Comparison of ENCODE assay signal across 20 cellular contexts in genomic region chr4:39133623-39134022, GRCh38. TPM values are rescaled to one million over a fixed set of nuclear protein-coding genes. Genes with fewer than 3 reads are reported as not detected.
DNase-seq lines count a peak whose midpoint lies in the region; ATAC-seq, FAIRE-seq and TF ChIP-seq lines count a peak whose summit lies in the region.
"Had no signal": no experiment of that assay in that cellular context is flagged by ENCODE, and none has a peak within 500 bp of the region (broad histone marks: within the 10 kb centered on the region; RNA-seq: fewer than 3 reads in every experiment).

No MANE protein-coding gene starts in this region.

- no peak overlapping the region for H2AFZ ChIP-seq in K562 (ENCODE audit: low read depth, low read length)
- H2AFZ ChIP-seq in SK-N-SH (ENCODE audit: low read depth), result no peak overlapping the region

- H3K4me3 ChIP-seq in K562 (no peak overlapping the region), SK-N-SH (ENCODE audit: low read depth in 2 of 2, low read length in 1 of 2) (no peak overlapping the region)
- H3K4me3 ChIP-seq: BLaER1 had no signal

- H3K27ac Mint-ChIP-seq in activated naive CD4-positive, alpha-beta T cell treated with anti-CD3 and anti-CD28 coated beads, Interleukin-2, amount 10 ng/mL, durations not matched to agents 7 days and 5 days, result peak overlapping the region; percentile 68
- no peak overlapping the region for H3K27ac Mint-ChIP-seq in activated naive CD4-positive, alpha-beta T cell treated with anti-CD3 and anti-CD28 coated beads, Interleukin-2, amount 50 U/mL, for 72 hours
- H3K27ac Mint-ChIP-seq: B cell; CD4-positive, CD25-positive, alpha-beta regulatory T cell; CD8-positive, alpha-beta T cell had no signal

- H3K4me1 ChIP-seq in K562 (replicated peaks in 1 of 2; ENCODE audit: control insufficient read depth in 2 of 2, insufficient read depth in 2 of 2, low read length in 2 of 2) (peaks cover 0 to 2% of the 10 kb centered on the region in 2 experiments; a peak in 1 of 5 replicates), SK-N-SH (ENCODE audit: control insufficient read depth in 1 of 2, insufficient read depth in 2 of 2, low read depth in 1 of 2, low read length in 1 of 2) (peaks cover 0 to 7% of the 10 kb centered on the region in 2 experiments; a peak in 1 of 4 replicates)

- H3K4me2 ChIP-seq in K562 (ENCODE audit: insufficient read depth, low read length) (no peak overlapping the region), SK-N-SH (no peak overlapping the region)
- H3K4me2 ChIP-seq: BLaER1 had no signal

- H3K27ac ChIP-seq in VCaP (peak overlapping the region; percentile 80), K562 (ENCODE audit: extremely low read depth, low read depth, low read length) (no peak overlapping the region), SK-N-SH (ENCODE audit: low read depth in 2 of 2, low read length in 1 of 2) (no peak overlapping the region)
- H3K27ac ChIP-seq: 22Rv1, BLaER1, C4-2B had no signal

- H3K9me2 ChIP-seq in SK-N-SH, result no peaks in the 10 kb centered on the region

- H3K4me3 Mint-ChIP-seq in activated naive CD4-positive, alpha-beta T cell treated with anti-CD3 and anti-CD28 coated beads, Interleukin-2, amount 10 ng/mL, durations not matched to agents 7 days and 5 days, result no peak overlapping the region
- H3K4me3 Mint-ChIP-seq: B cell; CD4-positive, CD25-positive, alpha-beta regulatory T cell; CD8-positive, alpha-beta T cell had no signal

- 60% methylated on average over 3 of the region's 3 CpGs for WGBS in K562 (ENCODE audit: insufficient coverage, low coverage, missing lambda C conversion rate)
- WGBS in SK-N-SH (ENCODE audit: low lambda C conversion rate), result 98% methylated on average over 3 of the region's 3 CpGs

- ATAC-seq in activated naive CD4-positive, alpha-beta T cell treated with anti-CD3 and anti-CD28 coated beads, Interleukin-2, amount 50 U/mL, for 72 hours, result no peak
- no peak for ATAC-seq in K562
- ATAC-seq: CD8-positive, alpha-beta T cell had no signal

- peaks cover 16% of the 10 kb centered on the region for H3K36me3 Mint-ChIP-seq in activated naive CD4-positive, alpha-beta T cell treated with anti-CD3 and anti-CD28 coated beads, Interleukin-2, amount 10 ng/mL, durations not matched to agents 7 days and 5 days
- no peaks in the 10 kb centered on the region for H3K36me3 Mint-ChIP-seq in activated naive CD4-positive, alpha-beta T cell treated with anti-CD3 and anti-CD28 coated beads, Interleukin-2, amount 50 U/mL, for 72 hours

- intact Hi-C loops in K562 (cut with micrococcal nuclease), result loop anchor here (2.0 to 10.0 kb wide), 2 partner anchors 89 to 1069 kb away; no protein-coding TSS in a partner anchor

- in situ Hi-C loops in K562 (cut with MboI), result loop anchor here (25.0 kb wide), 1 partner anchor 1071 kb away; no protein-coding TSS in a partner anchor

- H3K36me3 ChIP-seq in K562 (ENCODE audit: control insufficient read depth, insufficient read depth, low read length), result no peaks in the 10 kb centered on the region
- H3K36me3 ChIP-seq in SK-N-SH (replicated peaks in 1 of 2; ENCODE audit: control insufficient read depth in 1 of 2, insufficient read depth in 2 of 2, low read length in 1 of 2), result peaks cover 0 to 3% of the 10 kb centered on the region in 2 experiments
- H3K36me3 ChIP-seq: BLaER1 had no signal

- no peak for TF ChIP-seq POLR2A in K562 (conservative IDR thresholded peaks at IDR 0.05)

- H3K27me3 Mint-ChIP-seq in activated naive CD4-positive, alpha-beta T cell treated with anti-CD3 and anti-CD28 coated beads, Interleukin-2, amount 10 ng/mL, durations not matched to agents 7 days and 5 days, result no peaks in the 10 kb centered on the region
- H3K27me3 Mint-ChIP-seq: B cell; CD4-positive, CD25-positive, alpha-beta regulatory T cell had no signal

- H3K79me2 ChIP-seq in K562 (ENCODE audit: control insufficient read depth, insufficient read depth, low read length) (no peaks in the 10 kb centered on the region), SK-N-SH (ENCODE audit: insufficient read depth) (no peaks in the 10 kb centered on the region)

- TF ChIP-seq RAD21 in K562 (CRISPR knock-in tag; conservative IDR thresholded peaks at IDR 0.05 in 1 of 2, IDR thresholded peaks at IDR 0.05 in 1 of 2), result no peak
- TF ChIP-seq RAD21 in SK-N-SH (IDR thresholded peaks at IDR 0.05; ENCODE audit: low read length), result no peak

- BruUV-seq in K562 (replicated peaks; lab: Mats Ljungman, UMichigan), result no TSS peak

- H3K9me3 ChIP-seq in K562 (replicated peaks; ENCODE audit: control insufficient read depth, insufficient read depth, low read depth, low read length) (no peaks in the 10 kb centered on the region), SK-N-SH (no peaks in the 10 kb centered on the region)
- H3K9me3 ChIP-seq: Caco-2 had no signal

- CTCF ChIA-PET in activated naive CD4-positive, alpha-beta T cell treated with anti-CD3 and anti-CD28 coated beads, Interleukin-2, amount 10 ng/mL, durations not matched to agents 7 days and 5 days (lab: Charles Lee), result interaction anchor here (0.7 to 4.5 kb wide), 7 partner anchors 14 to 374 kb away, joined by 3 to 122 read pairs (median 3); no protein-coding TSS in a partner anchor
- CTCF ChIA-PET in K562 (lab: Yijun Ruan, JAX; ENCODE audit: low intra/inter-chr PET ratio) (interaction anchor here (1.2 kb wide), 2 partner anchors 374 to 866 kb away, joined by 3 to 4 read pairs; no protein-coding TSS in a partner anchor), SK-N-SH (lab: Yijun Ruan, JAX) (interaction anchor here (0.7 to 7.1 kb wide), 11 partner anchors 9 to 376 kb away, joined by 3 to 178 read pairs (median 11); no protein-coding TSS in a partner anchor)

- H3K27me3 ChIP-seq in K562 (ENCODE audit: control insufficient read depth in 2 of 2, insufficient read depth in 2 of 2, low read length in 2 of 2) (no peaks in the 10 kb centered on the region), SK-N-SH (ENCODE audit: insufficient read depth) (no peaks in the 10 kb centered on the region)
- H3K27me3 ChIP-seq: BLaER1 had no signal

- no peak for TF ChIP-seq CTCF in VCaP (conservative IDR thresholded peaks at IDR 0.05)
- no peak for TF ChIP-seq CTCF in K562 (IDR thresholded peaks at IDR 0.05 in 2 of 3, conservative IDR thresholded peaks at IDR 0.05 in 1 of 3; ENCODE audit: insufficient read depth in 2 of 3, low read depth in 1 of 3, low read length in 3 of 3)
- no peak for TF ChIP-seq CTCF in SK-N-SH (IDR thresholded peaks at IDR 0.05)

- no peak for DNase-seq in activated naive CD4-positive, alpha-beta T cell treated with anti-CD3 and anti-CD28 coated beads, Interleukin-2, amount 10 ng/mL, durations not matched to agents 7 days and 5 days
- DNase-seq in activated naive CD4-positive, alpha-beta T cell treated with anti-CD3 and anti-CD28 coated beads, Interleukin-2, amount 50 U/mL, for 72 hours (ENCODE audit: low spot score in 2 of 2), result no peak
- no peak for DNase-seq in K562 (ENCODE audit: extremely low read depth in 1 of 4, low spot score in 3 of 4)
- no peak for DNase-seq in amygdala (lab: John Stamatoyannopoulos, UW)
- DNase-seq in activated T-cell treated with anti-CD3 and anti-CD28 coated beads for 4 hours, result no peak
- DNase-seq in SK-N-SH, result no peak
- DNase-seq: Caco-2; CD4-positive, CD25-positive, alpha-beta regulatory T cell; CD8-positive, alpha-beta T cell; DMS153; DND-41; GOT3; H7; HCEC 1CT had no signal

- no peak overlapping the region for H3K9ac ChIP-seq in K562 (ENCODE audit: insufficient read depth in 1 of 2, low read depth in 2 of 2, low read length in 2 of 2)
- no peak overlapping the region for H3K9ac ChIP-seq in SK-N-SH
- H3K9ac ChIP-seq: BLaER1 had no signal

- H3K9me1 ChIP-seq in K562 (ENCODE audit: control insufficient read depth, insufficient read depth, low read length), result no peaks in the 10 kb centered on the region

- POLR2A ChIA-PET in K562 (lab: Yijun Ruan, JAX) (interaction anchor here (0.9 to 1.7 kb wide), 3 partner anchors 11 to 48 kb away, joined by 3 to 4 read pairs (median 4); no protein-coding TSS in a partner anchor), SK-N-SH (lab: Yijun Ruan, JAX) (no interaction called here)

- no peak for FAIRE-seq in K562 (lab: Jason Lieb, UNC)
- FAIRE-seq: GM19239 had no signal

- H3K4me1 Mint-ChIP-seq in activated naive CD4-positive, alpha-beta T cell treated with anti-CD3 and anti-CD28 coated beads, Interleukin-2, amount 10 ng/mL, durations not matched to agents 7 days and 5 days, result peaks cover 16% of the 10 kb centered on the region

- no peak for TF ChIP-seq EP300 in K562 (IDR thresholded peaks at IDR 0.05; ENCODE audit: low read length)
- no peak for TF ChIP-seq EP300 in SK-N-SH (IDR thresholded peaks at IDR 0.05; ENCODE audit: borderline replicate concordance in 1 of 2, low read depth in 1 of 2, low read length in 1 of 2)

- H3K9me3 Mint-ChIP-seq in activated naive CD4-positive, alpha-beta T cell treated with anti-CD3 and anti-CD28 coated beads, Interleukin-2, amount 10 ng/mL, durations not matched to agents 7 days and 5 days, result no peaks in the 10 kb centered on the region
- no peaks in the 10 kb centered on the region for H3K9me3 Mint-ChIP-seq in activated naive CD4-positive, alpha-beta T cell treated with anti-CD3 and anti-CD28 coated beads, Interleukin-2, amount 50 U/mL, for 72 hours
- H3K9me3 Mint-ChIP-seq: CD4-positive, CD25-positive, alpha-beta regulatory T cell; CD8-positive, alpha-beta T cell had no signal

- H3F3A ChIP-seq in SK-N-SH (replicated peaks; ENCODE audit: insufficient read depth), result peaks cover 3% of the 10 kb centered on the region

- H4K20me1 ChIP-seq in K562 (replicated peaks; ENCODE audit: control insufficient read depth, insufficient read depth, low read length) (no peaks in the 10 kb centered on the region), SK-N-SH (ENCODE audit: insufficient read depth) (no peaks in the 10 kb centered on the region)
- H4K20me1 ChIP-seq: BLaER1 had no signal

RNA-seq across cellular contexts. Expression of gene WDR19, which starts 48.7 kb away (rescaled TPM):
- total RNA-seq in activated naive CD4-positive, alpha-beta T cell treated with anti-CD3 and anti-CD28 coated beads, Interleukin-2, amount 50 U/mL, for 72 hours, result 10 to 100 TPM; 10.6 to 15.3 TPM
- total RNA-seq in K562 (2011; cell fraction: chromatin; rRNA removed; ENCODE audit: low replicate concordance), result 25.4 and 80.3 TPM in 2 replicates
- 11.8 and 15.9 TPM in 2 replicates for total RNA-seq in K562 (2011; cell fraction: nucleolus; rRNA removed)
- 21.7 and 40.2 TPM in 2 replicates for total RNA-seq in K562 (2011; cell fraction: nucleoplasm; rRNA removed)
- 6.4 and 10.0 TPM in 2 replicates for total RNA-seq in K562 (2014; rRNA removed)
- total RNA-seq in K562 (2014; rRNA removed; fragmentation: Illumina TruSeq; extraction: Trizol), result 11.2 and 12.9 TPM in 2 replicates
- 9.1 and 9.2 TPM in 2 replicates for total RNA-seq in K562 (2015; rRNA removed; fragmentation: Illumina TruSeq; extraction: Trizol)
- 9.5 and 10.6 TPM in 2 replicates for total RNA-seq in K562 (2021)
- polyA plus RNA-seq in K562 (2011; rRNA removed), result 32.6 and 37.6 TPM in 2 replicates
- polyA plus RNA-seq in K562 (2011; cell fraction: cytosol; rRNA removed), result 6.2 and 10.9 TPM in 2 replicates
- 86.4 and 99.8 TPM in 2 replicates for polyA plus RNA-seq in K562 (2011; cell fraction: nucleus; rRNA removed)
- 12.4 and 13.1 TPM in 2 replicates for polyA plus RNA-seq in K562 (2012)
- polyA plus RNA-seq in K562 (2014; fragmentation: Illumina TruSeq; extraction: Trizol), result 11.9 and 12.2 TPM in 2 replicates
- polyA plus RNA-seq in K562 (2014; fragmentation: Nextera tagmentation; extraction: Ambion mirVana), result 10 to 100 TPM in 1 of 2 experiments, 1 to 10 TPM in 1; 6.8 to 11.3 TPM
- 13.3 and 13.4 TPM in 2 replicates for polyA plus RNA-seq in K562 (2014; rRNA removed)
- 33.5 and 37.0 TPM in 2 replicates for polyA minus RNA-seq in K562 (2011; rRNA and poly(A)+ RNA removed)
- polyA minus RNA-seq in K562 (2011; cell fraction: cytosol; rRNA and poly(A)+ RNA removed), result 5.3 and 7.7 TPM in 2 replicates
- polyA minus RNA-seq in K562 (2011; cell fraction: nucleus; rRNA and poly(A)+ RNA removed), result 27.7 and 42.3 TPM in 2 replicates
- 23.3 and 35.3 TPM in 2 replicates for polyA plus RNA-seq in SK-N-SH (2012; rRNA removed)
- polyA plus RNA-seq in SK-N-SH (2012; cell fraction: cytosol; rRNA removed), result 14.8 and 17.9 TPM in 2 replicates
- polyA plus RNA-seq in SK-N-SH (2012; cell fraction: nucleus; rRNA removed), result 72.8 and 107 TPM in 2 replicates
